ENCODE assay signal across 7 cellular contexts in genomic region chr22:40571887-40572286, GRCh38.
"Had no signal": no experiment of that assay in that cellular context is flagged by ENCODE, and none has a peak within 500 bp of the region (broad histone marks: within the 10 kb centered on the region; RNA-seq: fewer than 3 reads in every experiment).

No MANE protein-coding gene starts in this region.

- H3K4me3 ChIP-seq: K562 had no signal

- ATAC-seq: HepG2, K562 had no signal

- H3K27ac ChIP-seq: HL-60, KMS-11 had no signal

- H3K27ac Mint-ChIP-seq: IgD-negative memory B cell had no signal

- H3K27me3 Mint-ChIP-seq: IgD-negative memory B cell had no signal

- DNase-seq: IMR-90, KG1 had no signal
